8 cellular contexts compared by ENCODE assay signal in genomic region chr14:69612759-69613145, GRCh38. TPM values are rescaled to one million over a fixed set of nuclear protein-coding genes. Genes with fewer than 3 reads are reported as not detected.
DNase-seq lines count a peak whose midpoint lies in the region; ATAC-seq, FAIRE-seq and TF ChIP-seq lines count a peak whose summit lies in the region.

No MANE protein-coding gene starts in this region.

- H3K9me1 ChIP-seq in keratinocyte (ENCODE audit: control insufficient read depth, extremely low read depth, insufficient read depth, low read length), result peaks cover 2% of the 10 kb centered on the region

- no peak for DNase-seq in left ventricle myocardium inferior
- DNase-seq in Right ventricle myocardium superior, result no peak
- DNase-seq in activated T-helper 1 cell treated with anti-CD3 and anti-CD28 coated beads, Interleukin-12 subunit alpha, Interleukin-12 subunit beta, Interleukin-2, Interleukin-4 antibody, amounts not matched to agents 30 ng/mL and 10 ng/mL and 1 ng/mL, durations not matched to agents 14 hours and 24 hours and 36 hours (ENCODE audit: low spot score), result no peak
- DNase-seq in keratinocyte (ENCODE audit: low read depth, low spot score), result no peak
- DNase-seq in superior temporal gyrus (ENCODE audit: extremely low spot score), result peak; percentile 60
- DNase-seq in COLO668 (lab: John Stamatoyannopoulos, UW; ENCODE audit: unreplicated experiment), result no peak
- no peak for DNase-seq in NCI-H2029 (lab: John Stamatoyannopoulos, UW)

- no peaks in the 10 kb centered on the region for H3K36me3 ChIP-seq in left ventricle myocardium inferior
- H3K36me3 ChIP-seq in keratinocyte (ENCODE audit: control insufficient read depth in 2 of 2, extremely low read depth in 1 of 2, insufficient read depth in 2 of 2, low read length in 2 of 2), result peaks cover 0 to 3% of the 10 kb centered on the region in 2 experiments

- H3K9me3 ChIP-seq in left ventricle myocardium inferior (replicated peaks) (no peaks in the 10 kb centered on the region), keratinocyte (ENCODE audit: control insufficient read depth, low read depth, low read length) (no peaks in the 10 kb centered on the region)

- H3K4me1 Mint-ChIP-seq in activated T-helper 1 cell treated with anti-CD3 and anti-CD28 coated beads, Interleukin-12 subunit alpha, Interleukin-12 subunit beta, Interleukin-2, Interleukin-4 antibody, amounts not matched to agents 30 ng/mL and 10 ng/mL and 1 ng/mL, durations not matched to agents 14 hours and 24 hours and 36 hours (ENCODE audit: low read depth), result peaks cover 71% of the 10 kb centered on the region

- peak; percentile 34 for FAIRE-seq in keratinocyte (lab: Jason Lieb, UNC)

- no peaks in the 10 kb centered on the region for H3K27me3 Mint-ChIP-seq in activated T-helper 1 cell treated with anti-CD3 and anti-CD28 coated beads, Interleukin-12 subunit alpha, Interleukin-12 subunit beta, Interleukin-2, Interleukin-4 antibody, amounts not matched to agents 30 ng/mL and 10 ng/mL and 1 ng/mL, durations not matched to agents 14 hours and 24 hours and 36 hours (ENCODE audit: insufficient read depth)

- H3K4me3 Mint-ChIP-seq in activated T-helper 1 cell treated with anti-CD3 and anti-CD28 coated beads, Interleukin-12 subunit alpha, Interleukin-12 subunit beta, Interleukin-2, Interleukin-4 antibody, amounts not matched to agents 30 ng/mL and 10 ng/mL and 1 ng/mL, durations not matched to agents 14 hours and 24 hours and 36 hours, result peak overlapping the region; percentile 98

- H3K27ac ChIP-seq in left ventricle myocardium inferior (replicated peaks) (peak overlapping the region; percentile 99), keratinocyte (ENCODE audit: control insufficient read depth, insufficient read depth, low read length) (peak overlapping the region; percentile 91)

- peaks cover 57% of the 10 kb centered on the region for H3K79me2 ChIP-seq in keratinocyte (ENCODE audit: control insufficient read depth, insufficient read depth, low read length)

- H3K4me3 ChIP-seq in left ventricle myocardium inferior (peak overlapping the region; percentile 86), keratinocyte (ENCODE audit: control insufficient read depth in 2 of 3, extremely low read depth in 1 of 3, insufficient read depth in 2 of 3, low read depth in 1 of 3, low read length in 3 of 3) (peak overlapping the region; percentile 64 to 92 (median 84))

- dilution Hi-C loops in keratinocyte (cut with MboI; ENCODE audit: extremely low pct_ligation_motif_present, low sequenced_read_pairs), result no loop called here

- H3K36me3 Mint-ChIP-seq in activated T-helper 1 cell treated with anti-CD3 and anti-CD28 coated beads, Interleukin-12 subunit alpha, Interleukin-12 subunit beta, Interleukin-2, Interleukin-4 antibody, amounts not matched to agents 30 ng/mL and 10 ng/mL and 1 ng/mL, durations not matched to agents 14 hours and 24 hours and 36 hours (ENCODE audit: low read depth), result peaks cover 35% of the 10 kb centered on the region

- H3K9ac ChIP-seq in keratinocyte (ENCODE audit: control insufficient read depth, extremely low read depth, insufficient read depth, low read length), result peak overlapping the region; percentile 94

- H4K20me1 ChIP-seq in keratinocyte (ENCODE audit: control insufficient read depth, extremely low read depth, insufficient read depth, low read length), result peaks cover 2% of the 10 kb centered on the region

- ATAC-seq in Right ventricle myocardium superior (ENCODE audit: poor library complexity) (no peak), GM18858 (IDR thresholded peaks at IDR 0.05; ENCODE audit: unreplicated experiment) (no peak)

- no peaks in the 10 kb centered on the region for H3K9me3 Mint-ChIP-seq in activated T-helper 1 cell treated with anti-CD3 and anti-CD28 coated beads, Interleukin-12 subunit alpha, Interleukin-12 subunit beta, Interleukin-2, Interleukin-4 antibody, amounts not matched to agents 30 ng/mL and 10 ng/mL and 1 ng/mL, durations not matched to agents 14 hours and 24 hours and 36 hours

- H3K4me1 ChIP-seq in left ventricle myocardium inferior, result peaks cover 70% of the 10 kb centered on the region
- peaks cover 50% of the 10 kb centered on the region for H3K4me1 ChIP-seq in keratinocyte (ENCODE audit: control insufficient read depth, extremely low read depth, insufficient read depth, low read length)

- H3K27me3 ChIP-seq in left ventricle myocardium inferior (ENCODE audit: low read depth) (no peaks in the 10 kb centered on the region), keratinocyte (ENCODE audit: control insufficient read depth, extremely low read depth, insufficient read depth, low read length) (no peaks in the 10 kb centered on the region)

- peak overlapping the region; percentile 93 for H3K27ac Mint-ChIP-seq in activated T-helper 1 cell treated with anti-CD3 and anti-CD28 coated beads, Interleukin-12 subunit alpha, Interleukin-12 subunit beta, Interleukin-2, Interleukin-4 antibody, amounts not matched to agents 30 ng/mL and 10 ng/mL and 1 ng/mL, durations not matched to agents 14 hours and 24 hours and 36 hours

- H3K4me2 ChIP-seq in keratinocyte (ENCODE audit: control insufficient read depth, extremely low read depth, insufficient read depth, low read depth, low read length), result peak overlapping the region; percentile 93

- intact Hi-C loops in left ventricle myocardium inferior (cut with micrococcal nuclease), result no loop called here
- intact Hi-C loops in Right ventricle myocardium superior (cut with DNase I), result loop anchor here (2.0 to 5.0 kb wide), 2 partner anchors 52 to 100 kb away; no protein-coding TSS in a partner anchor
- intact Hi-C loops in activated T-helper 1 cell treated with anti-CD3 and anti-CD28 coated beads, Interleukin-12 subunit alpha, Interleukin-12 subunit beta, Interleukin-2, Interleukin-4 antibody, amounts not matched to agents 30 ng/mL and 10 ng/mL and 1 ng/mL, durations not matched to agents 14 hours and 24 hours and 36 hours (cut with micrococcal nuclease), result loop anchor here (10.0 kb wide), 2 partner anchors 458 to 818 kb away; partner anchors contain the start of genes DCAF5 and ZFP36L1

- peak; percentile 26 for TF ChIP-seq CTCF in left ventricle myocardium inferior (IDR thresholded peaks at IDR 0.05; ENCODE audit: borderline replicate concordance)
- peak in 2 of 3 experiments; percentile 24 to 39 for TF ChIP-seq CTCF in keratinocyte (optimal IDR thresholded peaks at IDR 0.05 in 1 of 3, IDR thresholded peaks at IDR 0.05 in 1 of 3, conservative IDR thresholded peaks at IDR 0.05 in 1 of 3; ENCODE audit: extremely low read depth in 1 of 3, insufficient read depth in 2 of 3, low read length in 3 of 3)

- H2AFZ ChIP-seq in keratinocyte (ENCODE audit: control insufficient read depth, low read length), result peak overlapping the region; percentile 47

RNA-seq across cellular contexts. Expression of gene SUSD6, which starts 1.4 kb away (rescaled TPM):
- total RNA-seq in left ventricle myocardium inferior (23.9 TPM), Right ventricle myocardium superior (20.8 TPM)
- total RNA-seq in activated T-helper 1 cell treated with anti-CD3 and anti-CD28 coated beads, Interleukin-12 subunit alpha, Interleukin-12 subunit beta, Interleukin-2, Interleukin-4 antibody, amounts not matched to agents 30 ng/mL and 10 ng/mL and 1 ng/mL, durations not matched to agents 14 hours and 24 hours and 36 hours, result 91.3 and 94.3 TPM in 2 replicates
- polyA plus RNA-seq in keratinocyte, result 10.5 to 12.8 TPM (median 12.0 TPM) in 3 replicates
- 9.1 TPM for polyA plus RNA-seq in keratinocyte (2011; ENCODE audit: low read depth)
- polyA plus RNA-seq in keratinocyte (2011; cell fraction: cytosol; rRNA removed), result 4.2 and 5.2 TPM in 2 replicates
- 42.5 and 45.1 TPM in 2 replicates for polyA plus RNA-seq in keratinocyte (2011; cell fraction: nucleus; rRNA removed)
- polyA plus RNA-seq in keratinocyte (2012; ENCODE audit: low replicate concordance), result 9.9 and 16.3 TPM in 2 replicates
- 17.4 to 22.2 TPM (median 19.8 TPM) in 3 replicates for polyA minus RNA-seq in keratinocyte
- polyA minus RNA-seq in keratinocyte (2011; cell fraction: cytosol; rRNA and poly(A)+ RNA removed), result 7.5 TPM
- polyA minus RNA-seq in keratinocyte (2011; cell fraction: nucleus; rRNA and poly(A)+ RNA removed), result 26.7 and 33.3 TPM in 2 replicates

RNA-seq across cellular contexts. Expression of gene CCDC177, which starts 38.1 kb away (rescaled TPM):
- total RNA-seq in left ventricle myocardium inferior (not detected), Right ventricle myocardium superior (not detected)
- total RNA-seq in activated T-helper 1 cell treated with anti-CD3 and anti-CD28 coated beads, Interleukin-12 subunit alpha, Interleukin-12 subunit beta, Interleukin-2, Interleukin-4 antibody, amounts not matched to agents 30 ng/mL and 10 ng/mL and 1 ng/mL, durations not matched to agents 14 hours and 24 hours and 36 hours, result 0.08 TPM in 1 of 2 replicates, not detected in the other
- polyA plus RNA-seq in keratinocyte, result not detected in 3 replicates
- polyA plus RNA-seq in keratinocyte (2011; ENCODE audit: low read depth), result not detected
- polyA plus RNA-seq in keratinocyte (2011; cell fraction: cytosol; rRNA removed), result not detected in 2 replicates
- polyA plus RNA-seq in keratinocyte (2011; cell fraction: nucleus; rRNA removed), result not detected in 2 replicates
- polyA plus RNA-seq in keratinocyte (2012; ENCODE audit: low replicate concordance), result 0.03 TPM in 1 of 2 replicates, not detected in the other
- polyA minus RNA-seq in keratinocyte, result not detected in 3 replicates
- polyA minus RNA-seq in keratinocyte (2011; cell fraction: cytosol; rRNA and poly(A)+ RNA removed), result not detected
- not detected in 2 replicates for polyA minus RNA-seq in keratinocyte (2011; cell fraction: nucleus; rRNA and poly(A)+ RNA removed)
